ENCODE assay signal across 8 cellular contexts in the genomic region with DNA sequence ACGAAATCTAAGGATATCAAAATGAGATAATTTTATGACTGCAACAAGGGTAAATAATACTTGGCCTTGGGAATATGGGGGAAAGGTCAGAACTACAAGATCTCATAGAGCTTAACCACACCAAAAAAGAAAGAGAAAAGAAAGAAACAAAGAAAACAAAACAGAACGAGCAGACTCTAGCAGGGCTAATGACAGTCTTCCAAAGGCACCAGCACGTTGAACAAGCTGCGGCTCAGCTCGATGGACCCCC. TPM values are rescaled to one million over a fixed set of nuclear protein-coding genes. Genes with fewer than 3 reads are reported as not detected.
DNase-seq lines count a peak whose midpoint lies in the region; ATAC-seq lines count a peak whose summit lies in the region.

No MANE protein-coding gene starts in this region.

- peak overlapping the region; percentile 69 for H3K4me3 ChIP-seq in iPS-18a (ENCODE audit: low read length)

- H3K27me3 Mint-ChIP-seq in activated CD4-positive, alpha-beta T cell treated with anti-CD3 and anti-CD28 coated beads for 36 hours, result no peaks in the 10 kb centered on the region
- H3K27me3 Mint-ChIP-seq in activated CD4-positive, alpha-beta memory T cell treated with anti-CD3 and anti-CD28 coated beads, Interleukin-2, amount 10 ng/mL, durations not matched to agents 7 days and 5 days, result no peaks in the 10 kb centered on the region
- no peaks in the 10 kb centered on the region for H3K27me3 Mint-ChIP-seq in stimulated activated naive B cell treated with anti-CD40 and anti-IgM and Interleukin-4, amounts not matched to agents 10 μg/mL and 1 μg/mL and 100 μg/mL, for 72 hours

- intact Hi-C loops in activated CD4-positive, alpha-beta T cell treated with anti-CD3 and anti-CD28 coated beads for 36 hours (cut with DNase I, micrococcal nuclease), result loop anchor here (1.0 to 10.0 kb wide), 8 partner anchors 53 to 697 kb away; a partner anchor contains a TSS

- H3K9ac ChIP-seq in iPS-18a (ENCODE audit: low read length), result peak overlapping the region; percentile 75

- H3K9me3 ChIP-seq in iPS-18a (ENCODE audit: control insufficient read depth, low read depth, low read length), result no peaks in the 10 kb centered on the region

- H3K27ac ChIP-seq in iPS-18a (ENCODE audit: low read length), result no peak overlapping the region

- H3K4me1 Mint-ChIP-seq in activated CD4-positive, alpha-beta T cell treated with anti-CD3 and anti-CD28 coated beads for 36 hours, result peaks cover 38% of the 10 kb centered on the region
- peaks cover 39% of the 10 kb centered on the region for H3K4me1 Mint-ChIP-seq in activated CD4-positive, alpha-beta memory T cell treated with anti-CD3 and anti-CD28 coated beads, Interleukin-2, amount 10 ng/mL, durations not matched to agents 7 days and 5 days
- peaks cover 7 to 23% of the 10 kb centered on the region in 2 donors for H3K4me1 Mint-ChIP-seq in stimulated activated naive B cell treated with anti-CD40 and anti-IgM and Interleukin-4, amounts not matched to agents 10 μg/mL and 1 μg/mL and 100 μg/mL, for 72 hours

- no peaks in the 10 kb centered on the region for H3K9me3 Mint-ChIP-seq in activated CD4-positive, alpha-beta T cell treated with anti-CD3 and anti-CD28 coated beads for 36 hours (ENCODE audit: low read depth)
- H3K9me3 Mint-ChIP-seq in activated CD4-positive, alpha-beta memory T cell treated with anti-CD3 and anti-CD28 coated beads, Interleukin-2, amount 10 ng/mL, durations not matched to agents 7 days and 5 days, result no peaks in the 10 kb centered on the region
- H3K9me3 Mint-ChIP-seq in stimulated activated naive B cell treated with anti-CD40 and anti-IgM and Interleukin-4, amounts not matched to agents 10 μg/mL and 1 μg/mL and 100 μg/mL, for 72 hours, result no peaks in the 10 kb centered on the region

- H3K4me3 Mint-ChIP-seq in activated CD4-positive, alpha-beta T cell treated with anti-CD3 and anti-CD28 coated beads for 36 hours, result peak overlapping the region; percentile 88
- H3K4me3 Mint-ChIP-seq in activated CD4-positive, alpha-beta memory T cell treated with anti-CD3 and anti-CD28 coated beads, Interleukin-2, amount 10 ng/mL, durations not matched to agents 7 days and 5 days, result peak overlapping the region; percentile 92
- peak overlapping the region; percentile 85 to 89 for H3K4me3 Mint-ChIP-seq in stimulated activated naive B cell treated with anti-CD40 and anti-IgM and Interleukin-4, amounts not matched to agents 10 μg/mL and 1 μg/mL and 100 μg/mL, for 72 hours

- H3K27me3 ChIP-seq in iPS-18a (ENCODE audit: control insufficient read depth, insufficient read depth, low read length), result no peaks in the 10 kb centered on the region

- CTCF ChIA-PET in activated CD4-positive, alpha-beta T cell treated with anti-CD3 and anti-CD28 coated beads for 36 hours (lab: Charles Lee), result interaction anchor here (0.6 to 2.1 kb wide), 8 partner anchors 19 to 719 kb away, joined by 3 to 8 read pairs (median 3); a partner anchor contains a TSS
- CTCF ChIA-PET in activated CD4-positive, alpha-beta memory T cell treated with anti-CD3 and anti-CD28 coated beads, Interleukin-2, amount 10 ng/mL, durations not matched to agents 7 days and 5 days (lab: Charles Lee), result interaction anchor here (0.9 to 2.4 kb wide), 12 partner anchors 8 to 888 kb away, joined by 3 to 9 read pairs (median 4); a partner anchor contains a TSS

- H3K36me3 Mint-ChIP-seq in activated CD4-positive, alpha-beta T cell treated with anti-CD3 and anti-CD28 coated beads for 36 hours (ENCODE audit: low read depth), result peaks cover 6% of the 10 kb centered on the region
- H3K36me3 Mint-ChIP-seq in activated CD4-positive, alpha-beta memory T cell treated with anti-CD3 and anti-CD28 coated beads, Interleukin-2, amount 10 ng/mL, durations not matched to agents 7 days and 5 days (ENCODE audit: low read depth), result peaks cover 28% of the 10 kb centered on the region
- no peaks in the 10 kb centered on the region for H3K36me3 Mint-ChIP-seq in stimulated activated naive B cell treated with anti-CD40 and anti-IgM and Interleukin-4, amounts not matched to agents 10 μg/mL and 1 μg/mL and 100 μg/mL, for 72 hours

- ATAC-seq in activated CD4-positive, alpha-beta T cell treated with anti-CD3 and anti-CD28 coated beads for 36 hours, result no peak
- no peak for ATAC-seq in stimulated activated naive B cell treated with anti-CD40 and anti-IgM and Interleukin-4, amounts not matched to agents 10 μg/mL and 1 μg/mL and 100 μg/mL, for 72 hours (replicated peaks)
- ATAC-seq in HG03457 (IDR thresholded peaks at IDR 0.05; ENCODE audit: unreplicated experiment), result no peak

- no peaks in the 10 kb centered on the region for H3K36me3 ChIP-seq in iPS-18a (ENCODE audit: control insufficient read depth, low read depth, low read length)

- DNase-seq in activated CD4-positive, alpha-beta T cell treated with anti-CD3 and anti-CD28 coated beads for 36 hours, result no peak
- no peak for DNase-seq in activated CD4-positive, alpha-beta T cell treated with anti-CD3 and anti-CD28 coated beads, Interleukin-2, amount 50 U/mL, for 48 hours
- DNase-seq in activated CD4-positive, alpha-beta memory T cell treated with anti-CD3 and anti-CD28 coated beads, Interleukin-2, amount 10 ng/mL, durations not matched to agents 7 days and 5 days, result no peak
- no peak for DNase-seq in stimulated activated naive B cell treated with anti-CD40 and anti-IgM and Interleukin-4, amounts not matched to agents 10 μg/mL and 1 μg/mL and 100 μg/mL, for 72 hours
- DNase-seq in activated CD4-positive, alpha-beta T cell treated with anti-CD3 and anti-CD28 coated beads for 1 hour, result no peak
- no peak for DNase-seq in pons (ENCODE audit: low spot score)

- peak overlapping the region; percentile 93 for H3K27ac Mint-ChIP-seq in activated CD4-positive, alpha-beta T cell treated with anti-CD3 and anti-CD28 coated beads for 36 hours
- peak overlapping the region; percentile 85 for H3K27ac Mint-ChIP-seq in activated CD4-positive, alpha-beta memory T cell treated with anti-CD3 and anti-CD28 coated beads, Interleukin-2, amount 10 ng/mL, durations not matched to agents 7 days and 5 days
- peak overlapping the region; percentile 78 for H3K27ac Mint-ChIP-seq in stimulated activated naive B cell treated with anti-CD40 and anti-IgM and Interleukin-4, amounts not matched to agents 10 μg/mL and 1 μg/mL and 100 μg/mL, for 72 hours

- peaks cover 12% of the 10 kb centered on the region for H3K4me1 ChIP-seq in iPS-18a (ENCODE audit: control insufficient read depth, low read depth, low read length)

- POLR2A ChIA-PET in activated CD4-positive, alpha-beta T cell treated with anti-CD3 and anti-CD28 coated beads for 36 hours (lab: Charles Lee), result interaction anchor here (0.6 to 1.2 kb wide), 2 partner anchors 59 to 234 kb away, joined by 3 to 4 read pairs; no protein-coding TSS in a partner anchor
- POLR2A ChIA-PET in activated CD4-positive, alpha-beta memory T cell treated with anti-CD3 and anti-CD28 coated beads, Interleukin-2, amount 10 ng/mL, durations not matched to agents 7 days and 5 days (lab: Charles Lee), result interaction anchor here (0.7 to 2.7 kb wide), 36 partner anchors 8 to 1275 kb away, joined by 3 to 28 read pairs (median 6); a partner anchor contains a TSS

RNA-seq across cellular contexts. Expression of a gene that starts 0.7 kb away (rescaled TPM):
- 10 to 100 TPM; 32.6 to 41.0 TPM for total RNA-seq in activated CD4-positive, alpha-beta T cell treated with anti-CD3 and anti-CD28 coated beads for 36 hours
- total RNA-seq in activated CD4-positive, alpha-beta memory T cell treated with anti-CD3 and anti-CD28 coated beads, Interleukin-2, amount 10 ng/mL, durations not matched to agents 7 days and 5 days, result 10 to 100 TPM; 34.0 to 34.6 TPM

RNA-seq across cellular contexts. Expression of a gene that starts 52.4 kb away (rescaled TPM):
- 10 to 100 TPM; 27.0 to 36.4 TPM for total RNA-seq in activated CD4-positive, alpha-beta T cell treated with anti-CD3 and anti-CD28 coated beads for 36 hours
- total RNA-seq in activated CD4-positive, alpha-beta memory T cell treated with anti-CD3 and anti-CD28 coated beads, Interleukin-2, amount 10 ng/mL, durations not matched to agents 7 days and 5 days, result 10 to 100 TPM; 11.5 to 12.3 TPM
